Comparison of ENCODE assay signal across 27 cellular contexts in genomic region chr1:225368036-225368552, GRCh38.
"Had no signal": no experiment of that assay in that cellular context is flagged by ENCODE, and none has a peak within 500 bp of the region (broad histone marks: within the 10 kb centered on the region; RNA-seq: fewer than 3 reads in every experiment).

No MANE protein-coding gene starts in this region.

- ATAC-seq: activated CD8-positive, alpha-beta T cell treated with anti-CD3 and anti-CD28 coated beads for 36 hours; activated T-cell treated with anti-CD3 and anti-CD28 coated beads, Interleukin-2, amount 50 U/mL, for 4 hours; activated T-helper 17 cell treated with anti-CD3 and anti-CD28 coated beads, Interleukin-2, amount 50 U/mL, for 72 hours; effector memory CD8-positive, alpha-beta T cell; WTC11 had no signal

- H3K9me3 ChIP-seq: esophagus muscularis mucosa had no signal

- H3K27ac ChIP-seq: brain microvascular endothelial cell, esophagus muscularis mucosa, VCaP had no signal

- H3K27me3 Mint-ChIP-seq: activated CD8-positive, alpha-beta T cell treated with anti-CD3 and anti-CD28 coated beads for 36 hours had no signal

- H3K27me3 ChIP-seq: brain microvascular endothelial cell, esophagus muscularis mucosa had no signal

- H3K4me3 ChIP-seq: esophagus muscularis mucosa had no signal

- H3K36me3 Mint-ChIP-seq: activated naive CD8-positive, alpha-beta T cell; WTC11 had no signal

- H3K9me3 Mint-ChIP-seq: activated CD8-positive, alpha-beta T cell treated with anti-CD3 and anti-CD28 coated beads for 36 hours; activated T-cell treated with anti-CD3 and anti-CD28 coated beads, Interleukin-2, amount 50 U/mL, for 4 hours; activated T-helper 17 cell treated with anti-CD3 and anti-CD28 coated beads, Interleukin-2, amount 50 U/mL, for 72 hours; effector memory CD8-positive, alpha-beta T cell; WTC11 had no signal

- H3K4me3 Mint-ChIP-seq: activated CD8-positive, alpha-beta T cell treated with anti-CD3 and anti-CD28 coated beads for 36 hours; activated naive CD8-positive, alpha-beta T cell; activated T-cell treated with anti-CD3 and anti-CD28 coated beads, Interleukin-2, amount 50 U/mL, for 4 hours; activated T-helper 17 cell treated with anti-CD3 and anti-CD28 coated beads, Interleukin-2, amount 50 U/mL, for 72 hours; effector memory CD8-positive, alpha-beta T cell; WTC11 had no signal

- H3K36me3 ChIP-seq: brain microvascular endothelial cell, esophagus muscularis mucosa had no signal

- H3K4me1 Mint-ChIP-seq: activated T-helper 17 cell treated with anti-CD3 and anti-CD28 coated beads, Interleukin-2, amount 50 U/mL, for 72 hours; WTC11 had no signal

- H3K27ac Mint-ChIP-seq: activated CD8-positive, alpha-beta T cell treated with anti-CD3 and anti-CD28 coated beads for 36 hours; activated naive CD8-positive, alpha-beta T cell; activated T-helper 17 cell treated with anti-CD3 and anti-CD28 coated beads, Interleukin-2, amount 50 U/mL, for 72 hours; WTC11 had no signal

- DNase-seq: activated CD4-positive, alpha-beta T cell treated with anti-CD3 and anti-CD28 coated beads for 1 hour; activated CD4-positive, alpha-beta T cell treated with anti-CD3 and anti-CD28 coated beads for 48 hours; activated CD4-positive, alpha-beta T cell treated with anti-CD3 and anti-CD28 coated beads, Interleukin-2, amount 50 U/mL, for 1 hour; activated CD4-positive, alpha-beta T cell treated with anti-CD3 and anti-CD28 coated beads, Interleukin-2, amount 50 U/mL, for 48 hours; activated CD8-positive, alpha-beta memory T cell treated with anti-CD3 and anti-CD28 coated beads for 24 hours; activated CD8-positive, alpha-beta T cell treated with anti-CD3 and anti-CD28 coated beads for 36 hours; activated effector memory CD4-positive, alpha-beta T cell treated with Interleukin-2 at 50 U/mL for 16 hours; activated gamma-delta T cell treated with Interleukin-2 at 50 U/mL for 16 hours; activated naive CD4-positive, alpha-beta T cell treated with anti-CD3 and anti-CD28 coated beads, Interleukin-2, amount 50 U/mL, for 16 hours; activated naive CD4-positive, alpha-beta T cell treated with Interleukin-2 at 50 U/mL for 16 hours; activated T-cell treated with anti-CD3 and anti-CD28 coated beads, Interleukin-2, amount 50 U/mL, for 4 hours; amniotic stem cell; anterior cingulate cortex; brain microvascular endothelial cell; caudate nucleus; cortex of kidney; dermis blood vessel endothelial cell; effector CD4-positive, alpha-beta T cell; effector memory CD8-positive, alpha-beta T cell; erythroblast; head of caudate nucleus; T-helper 2 cell had no signal

- H3K4me1 ChIP-seq: esophagus muscularis mucosa had no signal
